1 cellular context compared by ENCODE assay signal in genomic region chr10:102426803-102427287, GRCh38.
A peak's percentile ranks its signal among the peaks of the same experiment; 100 is the strongest.
TF ChIP-seq lines count a peak whose summit lies in the region.

No MANE protein-coding gene starts in this region.

TF ChIP-seq in HEK293, 187 proteins besides CTCF, POLR2A, EP300 and RAD21 (continues in another document):
- TF ChIP-seq ZNF112 (tag by site-specific recombination; IDR thresholded peaks at IDR 0.05) = no peak
- TF ChIP-seq ZNF843 (tag by site-specific recombination; IDR thresholded peaks at IDR 0.05) = 0 out of 2 replicates have a peak, but pooled peaks have one; percentile 13
- TF ChIP-seq PRDM1 (tag by site-specific recombination; IDR thresholded peaks at IDR 0.05) = peak; percentile 85
- no peak for TF ChIP-seq ZNF223 (tag by site-specific recombination; IDR thresholded peaks at IDR 0.05)
- TF ChIP-seq ZNF37A (tag by site-specific recombination; IDR thresholded peaks at IDR 0.05) = no peak
- TF ChIP-seq ZNF624 (tag by site-specific recombination; IDR thresholded peaks at IDR 0.05) = no peak
- peak; percentile 23; the same call in 1 of the 2 replicates for TF ChIP-seq GLIS1 (tag by site-specific recombination; IDR thresholded peaks at IDR 0.05)
- TF ChIP-seq ZNF280D (tag by site-specific recombination; IDR thresholded peaks at IDR 0.05) = no peak
- TF ChIP-seq ZNF350 (tag by site-specific recombination; IDR thresholded peaks at IDR 0.05) = no peak
- TF ChIP-seq, protein P1, sequence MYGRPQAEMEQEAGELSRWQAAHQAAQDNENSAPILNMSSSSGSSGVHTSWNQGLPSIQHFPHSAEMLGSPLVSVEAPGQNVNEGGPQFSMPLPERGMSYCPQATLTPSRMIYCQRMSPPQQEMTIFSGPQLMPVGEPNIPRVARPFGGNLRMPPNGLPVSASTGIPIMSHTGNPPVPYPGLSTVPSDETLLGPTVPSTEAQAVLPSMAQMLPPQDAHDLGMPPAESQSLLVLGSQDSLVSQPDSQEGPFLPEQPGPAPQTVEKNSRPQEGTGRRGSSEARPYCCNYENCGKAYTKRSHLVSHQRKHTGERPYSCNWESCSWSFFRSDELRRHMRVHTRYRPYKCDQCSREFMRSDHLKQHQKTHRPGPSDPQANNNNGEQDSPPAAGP (tag by site-specific recombination; IDR thresholded peaks at IDR 0.05) = no peak
- no peak for TF ChIP-seq OVOL3 (tag by site-specific recombination; IDR thresholded peaks at IDR 0.05)
- no peak for TF ChIP-seq ZBTB26 (tag by site-specific recombination; optimal IDR thresholded peaks at IDR 0.05)
- TF ChIP-seq, protein P2, sequence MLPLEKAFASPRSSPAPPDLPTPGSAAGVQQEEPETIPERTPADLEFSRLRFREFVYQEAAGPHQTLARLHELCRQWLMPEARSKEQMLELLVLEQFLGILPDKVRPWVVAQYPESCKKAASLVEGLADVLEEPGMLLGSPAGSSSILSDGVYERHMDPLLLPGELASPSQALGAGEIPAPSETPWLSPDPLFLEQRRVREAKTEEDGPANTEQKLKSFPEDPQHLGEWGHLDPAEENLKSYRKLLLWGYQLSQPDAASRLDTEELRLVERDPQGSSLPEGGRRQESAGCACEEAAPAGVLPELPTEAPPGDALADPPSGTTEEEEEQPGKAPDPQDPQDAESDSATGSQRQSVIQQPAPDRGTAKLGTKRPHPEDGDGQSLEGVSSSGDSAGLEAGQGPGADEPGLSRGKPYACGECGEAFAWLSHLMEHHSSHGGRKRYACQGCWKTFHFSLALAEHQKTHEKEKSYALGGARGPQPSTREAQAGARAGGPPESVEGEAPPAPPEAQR (tag by site-specific recombination; IDR thresholded peaks at IDR 0.05) = no peak
- TF ChIP-seq ZNF174 (tag by site-specific recombination; IDR thresholded peaks at IDR 0.05) = no peak
- TF ChIP-seq ZNF202 (tag by site-specific recombination; IDR thresholded peaks at IDR 0.05; ENCODE audit: borderline replicate concordance) = no peak
- no peak for TF ChIP-seq ZNF571 (tag by site-specific recombination; IDR thresholded peaks at IDR 0.05)
- TF ChIP-seq, protein P3, sequence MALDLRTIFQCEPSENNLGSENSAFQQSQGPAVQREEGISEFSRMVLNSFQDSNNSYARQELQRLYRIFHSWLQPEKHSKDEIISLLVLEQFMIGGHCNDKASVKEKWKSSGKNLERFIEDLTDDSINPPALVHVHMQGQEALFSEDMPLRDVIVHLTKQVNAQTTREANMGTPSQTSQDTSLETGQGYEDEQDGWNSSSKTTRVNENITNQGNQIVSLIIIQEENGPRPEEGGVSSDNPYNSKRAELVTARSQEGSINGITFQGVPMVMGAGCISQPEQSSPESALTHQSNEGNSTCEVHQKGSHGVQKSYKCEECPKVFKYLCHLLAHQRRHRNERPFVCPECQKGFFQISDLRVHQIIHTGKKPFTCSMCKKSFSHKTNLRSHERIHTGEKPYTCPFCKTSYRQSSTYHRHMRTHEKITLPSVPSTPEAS (tag by site-specific recombination; IDR thresholded peaks at IDR 0.05) = no peak
- no peak for TF ChIP-seq ZNF623 (tag by site-specific recombination; IDR thresholded peaks at IDR 0.05)
- TF ChIP-seq ZNF548 (tag by site-specific recombination; IDR thresholded peaks at IDR 0.05) = no peak
- no peak for TF ChIP-seq ZNF121 (tag by site-specific recombination; IDR thresholded peaks at IDR 0.05)
- TF ChIP-seq ZSCAN5A (tag by site-specific recombination; IDR thresholded peaks at IDR 0.05) = no peak
- TF ChIP-seq ZBTB11 (tag by site-specific recombination; conservative IDR thresholded peaks at IDR 0.05; ENCODE audit: low read depth) = no peak
- TF ChIP-seq REPIN1 (tag by site-specific recombination; IDR thresholded peaks at IDR 0.05; ENCODE audit: low read depth) = no peak
- no peak for TF ChIP-seq ZNF560 (tag by site-specific recombination; IDR thresholded peaks at IDR 0.05; ENCODE audit: borderline replicate concordance)
- TF ChIP-seq ZNF660 (tag by site-specific recombination; IDR thresholded peaks at IDR 0.05) = peak; percentile 84; the same call in 1 of the 2 replicates
- TF ChIP-seq ZNF830 (tag by site-specific recombination; IDR thresholded peaks at IDR 0.05; ENCODE audit: low read depth) = no peak
- TF ChIP-seq, protein P4, sequence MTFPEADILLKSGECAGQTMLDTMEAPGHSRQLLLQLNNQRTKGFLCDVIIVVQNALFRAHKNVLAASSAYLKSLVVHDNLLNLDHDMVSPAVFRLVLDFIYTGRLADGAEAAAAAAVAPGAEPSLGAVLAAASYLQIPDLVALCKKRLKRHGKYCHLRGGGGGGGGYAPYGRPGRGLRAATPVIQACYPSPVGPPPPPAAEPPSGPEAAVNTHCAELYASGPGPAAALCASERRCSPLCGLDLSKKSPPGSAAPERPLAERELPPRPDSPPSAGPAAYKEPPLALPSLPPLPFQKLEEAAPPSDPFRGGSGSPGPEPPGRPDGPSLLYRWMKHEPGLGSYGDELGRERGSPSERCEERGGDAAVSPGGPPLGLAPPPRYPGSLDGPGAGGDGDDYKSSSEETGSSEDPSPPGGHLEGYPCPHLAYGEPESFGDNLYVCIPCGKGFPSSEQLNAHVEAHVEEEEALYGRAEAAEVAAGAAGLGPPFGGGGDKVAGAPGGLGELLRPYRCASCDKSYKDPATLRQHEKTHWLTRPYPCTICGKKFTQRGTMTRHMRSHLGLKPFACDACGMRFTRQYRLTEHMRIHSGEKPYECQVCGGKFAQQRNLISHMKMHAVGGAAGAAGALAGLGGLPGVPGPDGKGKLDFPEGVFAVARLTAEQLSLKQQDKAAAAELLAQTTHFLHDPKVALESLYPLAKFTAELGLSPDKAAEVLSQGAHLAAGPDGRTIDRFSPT (tag by site-specific recombination; IDR thresholded peaks at IDR 0.05) = peak; percentile 64
- no peak for TF ChIP-seq SP2 (tag by site-specific recombination; IDR thresholded peaks at IDR 0.05)
- no peak for TF ChIP-seq ZSCAN30 (tag by site-specific recombination; IDR thresholded peaks at IDR 0.05)
- TF ChIP-seq ZNF629 (tag by site-specific recombination; IDR thresholded peaks at IDR 0.05) = peak; percentile 73
- no peak for TF ChIP-seq ZNF701 (tag by site-specific recombination; IDR thresholded peaks at IDR 0.05)
- TF ChIP-seq EGR2 (tag by site-specific recombination; IDR thresholded peaks at IDR 0.05; ENCODE audit: low read depth) = no peak
- TF ChIP-seq, protein P5, sequence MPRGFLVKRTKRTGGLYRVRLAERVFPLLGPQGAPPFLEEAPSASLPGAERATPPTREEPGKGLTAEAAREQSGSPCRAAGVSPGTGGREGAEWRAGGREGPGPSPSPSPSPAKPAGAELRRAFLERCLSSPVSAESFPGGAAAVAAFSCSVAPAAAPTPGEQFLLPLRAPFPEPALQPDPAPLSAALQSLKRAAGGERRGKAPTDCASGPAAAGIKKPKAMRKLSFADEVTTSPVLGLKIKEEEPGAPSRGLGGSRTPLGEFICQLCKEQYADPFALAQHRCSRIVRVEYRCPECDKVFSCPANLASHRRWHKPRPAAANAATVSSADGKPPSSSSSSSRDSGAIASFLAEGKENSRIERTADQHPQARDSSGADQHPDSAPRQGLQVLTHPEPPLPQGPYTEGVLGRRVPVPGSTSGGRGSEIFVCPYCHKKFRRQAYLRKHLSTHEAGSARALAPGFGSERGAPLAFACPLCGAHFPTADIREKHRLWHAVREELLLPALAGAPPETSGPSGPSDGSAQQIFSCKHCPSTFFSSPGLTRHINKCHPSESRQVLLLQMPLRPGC (tag by site-specific recombination; IDR thresholded peaks at IDR 0.05) = 0 out of 2 replicates have a peak, but pooled peaks have one; percentile 29
- TF ChIP-seq ZNF24 (tag by site-specific recombination; IDR thresholded peaks at IDR 0.05) = 0 out of 2 replicates have a peak, but pooled peaks have one; percentile 50
- peak; percentile 71 for TF ChIP-seq ZNF398 (tag by site-specific recombination; IDR thresholded peaks at IDR 0.05)
- TF ChIP-seq ZNF138 (tag by site-specific recombination; IDR thresholded peaks at IDR 0.05; ENCODE audit: borderline replicate concordance) = no peak
- no peak for TF ChIP-seq ZNF16 (tag by site-specific recombination; IDR thresholded peaks at IDR 0.05; ENCODE audit: low read depth)
- 0 out of 2 replicates have a peak, but pooled peaks have one; percentile 16 for TF ChIP-seq ZBTB8A (tag by site-specific recombination; IDR thresholded peaks at IDR 0.05)
